Comparison of ENCODE assay signal across 23 cellular contexts in genomic region chr6:111490067-111490466, GRCh38.
"Had no signal": no experiment of that assay in that cellular context is flagged by ENCODE, and none has a peak within 500 bp of the region (broad histone marks: within the 10 kb centered on the region; RNA-seq: fewer than 3 reads in every experiment).

No MANE protein-coding gene starts in this region.

- ATAC-seq: gastrocnemius medialis; left ventricle myocardium superior; lower lobe of right lung; sciatic nerve; stimulated activated naive CD8-positive, alpha-beta T cell treated with anti-CD3 and anti-CD28 coated beads, Interleukin-15, amount 100 ng/mL, for 72 hours had no signal

- H3K27ac ChIP-seq: gastrocnemius medialis, lower lobe of right lung, neural progenitor cell, parathyroid adenoma, suprapubic skin, transverse colon had no signal

- H3K27me3 Mint-ChIP-seq: progenitor cell of endocrine pancreas; stimulated activated naive CD8-positive, alpha-beta T cell treated with anti-CD3 and anti-CD28 coated beads, Interleukin-15, amount 100 ng/mL, for 72 hours had no signal

- H3K4me3 Mint-ChIP-seq: nephron; neural progenitor cell; stimulated activated naive CD8-positive, alpha-beta T cell treated with anti-CD3 and anti-CD28 coated beads, Interleukin-15, amount 100 ng/mL, for 72 hours had no signal

- H3K9me3 Mint-ChIP-seq: nephron, neural progenitor cell had no signal

- FAIRE-seq: keratinocyte had no signal

- H3K4me3 ChIP-seq: dorsolateral prefrontal cortex, gastrocnemius medialis, lower lobe of right lung, neural progenitor cell, smooth muscle cell, suprapubic skin, transverse colon had no signal

- H3K36me3 ChIP-seq: gastrocnemius medialis, lower lobe of right lung, suprapubic skin, transverse colon had no signal

- H3K9me3 ChIP-seq: gastrocnemius medialis, lower lobe of right lung, suprapubic skin, transverse colon had no signal

- DNase-seq: cortex of kidney; dorsolateral prefrontal cortex; effector CD4-positive, alpha-beta T cell; foreskin fibroblast; gastrocnemius medialis; head of caudate nucleus; left ventricle myocardium superior; lower lobe of right lung; stimulated activated CD4-positive, alpha-beta T cell treated with anti-CD3 and anti-CD28 coated beads, Interleukin-12 subunit alpha, Interleukin-12 subunit beta, amount 100 ng/mL, for 4 hours; stimulated activated CD4-positive, alpha-beta T cell treated with anti-CD3 and anti-CD28 coated beads, Interleukin-1b, Interleukin-23, amount 100 ng/mL, for 48 hours; stimulated activated CD4-positive, alpha-beta T cell treated with anti-CD3 and anti-CD28 coated beads, Interleukin-4, amount 100 ng/mL, for 1 hour; stimulated activated CD8-positive, alpha-beta memory T cell treated with anti-CD3 and anti-CD28 coated beads, Interleukin-4, amount 100 ng/mL, for 48 hours; stimulated activated naive CD4-positive, alpha-beta T cell; stimulated activated naive CD8-positive, alpha-beta T cell treated with anti-CD3 and anti-CD28 coated beads, Interleukin-15, amount 100 ng/mL, for 72 hours; transverse colon had no signal

- H3K27me3 ChIP-seq: dorsolateral prefrontal cortex, gastrocnemius medialis, neural progenitor cell, suprapubic skin, transverse colon had no signal

- H3K27ac Mint-ChIP-seq: neural progenitor cell; progenitor cell of endocrine pancreas; stimulated activated naive CD8-positive, alpha-beta T cell treated with anti-CD3 and anti-CD28 coated beads, Interleukin-15, amount 100 ng/mL, for 72 hours had no signal
